1 cellular context compared by ENCODE assay signal in genomic region chr6:7142228-7142801, GRCh38.
A peak's percentile ranks its signal among the peaks of the same experiment; 100 is the strongest.
TF ChIP-seq lines count a peak whose summit lies in the region.

No MANE protein-coding gene starts in this region.

TF ChIP-seq in HepG2, 621 proteins besides CTCF, POLR2A, EP300 and RAD21 (continued from another document):
- TF ChIP-seq ZNF687 (CRISPR knock-in tag; IDR thresholded peaks at IDR 0.05), result peak; percentile 67
- TF ChIP-seq ZBTB4 (CRISPR knock-in tag; IDR thresholded peaks at IDR 0.05; ENCODE audit: borderline replicate concordance), result no peak
- TF ChIP-seq ZNF883 (CRISPR knock-in tag; IDR thresholded peaks at IDR 0.05; ENCODE audit: not compliant biosample characterization), result no peak
- TF ChIP-seq ZNF891 (CRISPR knock-in tag; IDR thresholded peaks at IDR 0.05), result 0 out of 2 replicates have a peak, but pooled peaks have one; percentile 31
- TF ChIP-seq ZNF770 (CRISPR knock-in tag; IDR thresholded peaks at IDR 0.05), result no peak
- peak; percentile 40 for TF ChIP-seq HNRNPLL (IDR thresholded peaks at IDR 0.05; ENCODE audit: low read depth, low read length, poor library complexity, severe bottlenecking)
- TF ChIP-seq TAF1 (CRISPR knock-in tag; IDR thresholded peaks at IDR 0.05), result 0 out of 2 replicates have a peak, but pooled peaks have one; percentile 19
- no peak for TF ChIP-seq RFX5 (IDR thresholded peaks at IDR 0.05; ENCODE audit: low read depth, low read length)
- TF ChIP-seq EZH2 (conservative IDR thresholded peaks at IDR 0.05; ENCODE audit: low read depth, low read length), result no peak
- TF ChIP-seq AGO2 (optimal IDR thresholded peaks at IDR 0.05; ENCODE audit: low read depth, low read length), result peak; percentile 91
- TF ChIP-seq GABPA (IDR thresholded peaks at IDR 0.05; ENCODE audit: low read depth, low read length), result no peak
- no peak for TF ChIP-seq GABPA (CRISPR knock-in tag; IDR thresholded peaks at IDR 0.05; ENCODE audit: low read depth)
- TF ChIP-seq CHD4 (IDR thresholded peaks at IDR 0.05; ENCODE audit: borderline replicate concordance, low read length), result no peak
- TF ChIP-seq MAFG (CRISPR knock-in tag; IDR thresholded peaks at IDR 0.05), result no peak
- no peak for TF ChIP-seq ZNF569 (CRISPR knock-in tag; IDR thresholded peaks at IDR 0.05; ENCODE audit: borderline replicate concordance)
TF ChIP-seq in HepG2: peak in this region for 15.
